ENCODE assay signal across 8 cellular contexts in genomic region chr1:1347663-1348419, GRCh38. TPM values are rescaled to one million over a fixed set of nuclear protein-coding genes. Genes with fewer than 3 reads are reported as not detected.
DNase-seq lines count a peak whose midpoint lies in the region; TF ChIP-seq lines count a peak whose summit lies in the region.

No MANE protein-coding gene starts in this region.

- TF ChIP-seq POLR2A in breast epithelium (IDR thresholded peaks at IDR 0.05) (no peak), lower leg skin (IDR thresholded peaks at IDR 0.05) (no peak)

- peaks cover 14 to 32% of the 10 kb centered on the region in 2 donors for H3K4me1 ChIP-seq in breast epithelium
- peaks cover 2% of the 10 kb centered on the region for H3K4me1 ChIP-seq in urinary bladder (ENCODE audit: insufficient read depth)

- H3K4me3 ChIP-seq in AG10803 (ENCODE audit: low read length) (peak overlapping the region; percentile 75), breast epithelium (peak overlapping the region; percentile 65 to 99 (median 76)), lower leg skin (ENCODE audit: low read depth, poor library complexity, severe bottlenecking) (peak overlapping the region; percentile 51), urinary bladder (ENCODE audit: low read depth, low read length) (peak overlapping the region; percentile 86)

- intact Hi-C loops in breast epithelium (cut with DNase I; ENCODE audit: low total_unique reads) = no loop called here
- intact Hi-C loops in lower leg skin (cut with DNase I; ENCODE audit: low total_unique reads) = no loop called here

- H3K36me3 ChIP-seq in breast epithelium = no peaks in the 10 kb centered on the region
- no peaks in the 10 kb centered on the region for H3K36me3 ChIP-seq in urinary bladder (ENCODE audit: insufficient read depth)

- WGBS in lower leg skin, 2 donors = 17 to 31% methylated on average over 21 to 22 of the region's 26 CpGs
- 32% methylated on average over 26 of the region's 26 CpGs for whole genome bisulfite sequencing in urinary bladder

- TF ChIP-seq CTCF in AG10803 (conservative IDR thresholded peaks at IDR 0.05; ENCODE audit: low read length) = no peak
- TF ChIP-seq CTCF in breast epithelium (IDR thresholded peaks at IDR 0.05) = no peak
- TF ChIP-seq CTCF in lower leg skin (IDR thresholded peaks at IDR 0.05) = no peak

- DNase-seq in AG10803 (ENCODE audit: low read depth) = no peak
- DNase-seq in HuH-7.5 (ENCODE audit: low spot score) = peak; percentile 92
- DNase-seq in breast epithelium (ENCODE audit: low spot score in 2 of 2) = no peak
- no peak for DNase-seq in lower leg skin (ENCODE audit: low spot score in 2 of 2)
- DNase-seq in activated gamma-delta T cell (lab: John Stamatoyannopoulos, UW) = no peak
- no peak for DNase-seq in midbrain (lab: John Stamatoyannopoulos, UW)
- DNase-seq in effector CD4-positive, alpha-beta T cell = no peak

- H3K9me3 ChIP-seq in breast epithelium = no peaks in the 10 kb centered on the region

- H3K27ac ChIP-seq in breast epithelium (peak overlapping the region; percentile 65 to 89), urinary bladder (ENCODE audit: low read depth) (peak overlapping the region; percentile 47)

- H3K27me3 ChIP-seq in breast epithelium = no peaks in the 10 kb centered on the region

RNA-seq across cellular contexts. Expression of gene DVL1, which starts 1.4 kb away (rescaled TPM):
- total RNA-seq in breast epithelium (10 to 100 TPM; 55.2 to 70.1 (median 55.2) TPM), lower leg skin (100 to 1,000 TPM in 3 of 4 donors, 10 to 100 TPM in 1; 92.0 to 163 (median 113) TPM), urinary bladder (26.4 TPM)
- polyA plus RNA-seq in urinary bladder = 69.0 TPM

RNA-seq across cellular contexts. Expression of gene MXRA8, which starts 10.5 kb away (rescaled TPM):
- total RNA-seq in breast epithelium = 100 to 1,000 TPM in 1 of 3 donors, 10 to 100 TPM in 2; 93.4 to 308 (median 99.8) TPM
- 10 to 100 TPM; 34.1 to 76.1 (median 35.9) TPM for total RNA-seq in lower leg skin
- total RNA-seq in urinary bladder = 62.7 TPM
- 159 TPM for polyA plus RNA-seq in urinary bladder

RNA-seq across cellular contexts. Expression of gene TAS1R3, which starts 16.8 kb away (rescaled TPM):
- under 1 TPM in 2 of 3 donors, not detected in 1; 0.16 to 0.33 TPM for total RNA-seq in breast epithelium
- total RNA-seq in lower leg skin = 1 to 10 TPM in 2 of 4 donors, under 1 TPM in 2; 0.38 to 1.4 (median 0.79) TPM
- total RNA-seq in urinary bladder = 0.48 TPM
- 0.11 TPM for polyA plus RNA-seq in urinary bladder

RNA-seq across cellular contexts. Expression of gene CPTP, which starts 23.2 kb away (rescaled TPM):
- total RNA-seq in breast epithelium (10 to 100 TPM in 2 of 3 donors, 1 to 10 TPM in 1; 9.0 to 16.4 (median 13.4) TPM), lower leg skin (10 to 100 TPM; 51.0 to 62.9 (median 57.4) TPM), urinary bladder (6.1 TPM)
- polyA plus RNA-seq in urinary bladder = 17.1 TPM

RNA-seq across cellular contexts. Expression of gene INTS11, which starts 23.4 kb away (rescaled TPM):
- total RNA-seq in breast epithelium = 100 to 1,000 TPM in 2 of 3 donors, 10 to 100 TPM in 1; 68.6 to 125 (median 119) TPM
- total RNA-seq in lower leg skin = 100 to 1,000 TPM; 101 to 185 (median 105) TPM
- total RNA-seq in urinary bladder = 45.9 TPM
- 134 TPM for polyA plus RNA-seq in urinary bladder
